ENCODE assay signal across 9 cellular contexts in genomic region chr21:29232601-29233541, GRCh38.
A peak's percentile ranks its signal among the peaks of the same experiment; 100 is the strongest.
DNase-seq lines count a peak whose midpoint lies in the region; ATAC-seq and TF ChIP-seq lines count a peak whose summit lies in the region.
"Had no signal": no experiment of that assay in that cellular context is flagged by ENCODE, and none has a peak within 500 bp of the region (broad histone marks: within the 10 kb centered on the region; RNA-seq: fewer than 3 reads in every experiment).

No MANE protein-coding gene starts in this region.

- DNase-seq in SK-MEL-5 (ENCODE audit: low read depth, low spot score) = peak; percentile 6
- peak; percentile 51 for DNase-seq in mesendoderm
- no peak for DNase-seq in spleen
- no peak for DNase-seq in colonic mucosa
- no peak for DNase-seq in inferior parietal cortex (ENCODE audit: extremely low spot score)
- no peak for DNase-seq in NCI-H526 (lab: John Stamatoyannopoulos, UW)

- H3K27ac ChIP-seq in mesendoderm (ENCODE audit: low read depth, low read length) (no peak overlapping the region), spleen (peak overlapping the region in 4 of 8 donors; percentile 7 to 28 (median 12)), colonic mucosa (no peak overlapping the region)

- no peak overlapping the region for H3K4me2 ChIP-seq in mesendoderm (ENCODE audit: low read length)

- ATAC-seq in GM18505 (IDR thresholded peaks at IDR 0.05; ENCODE audit: unreplicated experiment) (peak; percentile 14), HG02852 (IDR thresholded peaks at IDR 0.05; ENCODE audit: unreplicated experiment) (peak; percentile 7)
- ATAC-seq: Panc1 had no signal

- H3K9me3 ChIP-seq in spleen = no peaks in the 10 kb centered on the region
- no peaks in the 10 kb centered on the region for H3K9me3 ChIP-seq in colonic mucosa

- no peak overlapping the region for H4K5ac ChIP-seq in mesendoderm (ENCODE audit: low read length)

- no CpG with 5 or more reads among the region's 10 CpGs for WGBS in mesendoderm (ENCODE audit: extremely low coverage, insufficient coverage, low lambda C conversion rate)
- WGBS in spleen, 5 donors = 45 to 53% (median 52%) methylated on average over 10 of the region's 10 CpGs

- H3K56ac ChIP-seq in mesendoderm (ENCODE audit: low read length) = no peak overlapping the region

- no peaks in the 10 kb centered on the region for H3K79me2 ChIP-seq in mesendoderm (ENCODE audit: control insufficient read depth, insufficient read depth, low read length)

- in situ Hi-C loops in SK-MEL-5 (cut with HindIII; ENCODE audit: low pct_unique_long_range_greater_than_20kb, low sequenced_read_pairs) = no loop called here

- TF ChIP-seq CTCF in spleen (IDR thresholded peaks at IDR 0.05 in 8 of 11, conservative IDR thresholded peaks at IDR 0.05 in 3 of 11) (peak in 1 of 11 experiments; percentile 25), colonic mucosa (IDR thresholded peaks at IDR 0.05) (no peak)

- no peak overlapping the region for H2BK5ac ChIP-seq in mesendoderm (ENCODE audit: low read length)

- no peaks in the 10 kb centered on the region for H3K36me3 ChIP-seq in mesendoderm (ENCODE audit: control insufficient read depth, insufficient read depth, low read length)
- no peaks in the 10 kb centered on the region for H3K36me3 ChIP-seq in spleen
- no peaks in the 10 kb centered on the region for H3K36me3 ChIP-seq in colonic mucosa

- peak; percentile 13 for TF ChIP-seq POLR2A in GM18505 (IDR thresholded peaks at IDR 0.05; ENCODE audit: borderline replicate concordance, extremely low read depth, insufficient read depth, insufficient read length)
- no peak for TF ChIP-seq POLR2A in spleen (IDR thresholded peaks at IDR 0.05)

- intact Hi-C loops in spleen (cut with DNase I; ENCODE audit: low total_unique reads) (no loop called here), colonic mucosa (cut with DNase I) (no loop called here)

- H3K4me3 ChIP-seq in mesendoderm (ENCODE audit: low read length) = no peak overlapping the region
- H3K4me3 ChIP-seq in spleen = no peak overlapping the region
- no peak overlapping the region for H3K4me3 ChIP-seq in colonic mucosa

- H3K9ac ChIP-seq in mesendoderm (ENCODE audit: low read length) (no peak overlapping the region), colonic mucosa (ENCODE audit: low read depth in 2 of 2, low read length in 2 of 2) (no peak overlapping the region)

- no peak overlapping the region for H2AK5ac ChIP-seq in mesendoderm (ENCODE audit: low read length)

- H3K23ac ChIP-seq in mesendoderm (ENCODE audit: low read length) = no peak overlapping the region

- H3K79me1 ChIP-seq in mesendoderm (ENCODE audit: low read length) = no peaks in the 10 kb centered on the region

- H3K18ac ChIP-seq in mesendoderm (ENCODE audit: low read length) = no peak overlapping the region

- H3K4ac ChIP-seq in mesendoderm (ENCODE audit: low read depth, low read length) = no peak overlapping the region

- no peaks in the 10 kb centered on the region for H3K4me1 ChIP-seq in mesendoderm (ENCODE audit: control insufficient read depth, low read depth, low read length)
- H3K4me1 ChIP-seq in spleen = peaks cover 0 to 43% (median 23%) of the 10 kb centered on the region in 6 donors
- no peaks in the 10 kb centered on the region for H3K4me1 ChIP-seq in colonic mucosa

- no peak overlapping the region for H2BK15ac ChIP-seq in mesendoderm (replicated peaks; ENCODE audit: low read depth)

- H3K27me3 ChIP-seq in mesendoderm (ENCODE audit: insufficient read depth, low read length, poor library complexity) = no peaks in the 10 kb centered on the region
- H3K27me3 ChIP-seq in spleen (replicated peaks in 1 of 7) = no peaks in the 10 kb centered on the region
- no peaks in the 10 kb centered on the region for H3K27me3 ChIP-seq in colonic mucosa

- no peak overlapping the region for H2BK120ac ChIP-seq in mesendoderm (ENCODE audit: low read depth, low read length)

- no peak overlapping the region for H4K8ac ChIP-seq in mesendoderm (ENCODE audit: low read depth, low read length)

Comparison
In these comparisons a context has a peak if more than half of its experiments do, and no peak if none do; other contexts are left out.
1. DNase-seq: peak in SK-MEL-5 (single experiment) and mesendoderm (single experiment); none in spleen (single experiment), colonic mucosa (single experiment), inferior parietal cortex (single experiment) and NCI-H526 (0 of 2).